ENCODE assay signal across 19 cellular contexts in genomic region chr2:381919-382833, GRCh38.
"Had no signal": no experiment of that assay in that cellular context is flagged by ENCODE, and none has a peak within 500 bp of the region (broad histone marks: within the 10 kb centered on the region; RNA-seq: fewer than 3 reads in every experiment).

No MANE protein-coding gene starts in this region.

- H3K36me3 Mint-ChIP-seq: stimulated activated effector memory CD8-positive, alpha-beta T cell treated with anti-CD3 and anti-CD28 coated beads, Interleukin-12 subunit alpha, Interleukin-12 subunit beta, amount 100 ng/mL, for 72 hours had no signal

- H3K4me3 ChIP-seq: esophagus squamous epithelium, ovary, right lobe of liver, suprapubic skin, thyroid gland, upper lobe of left lung, uterus had no signal

- H3K27ac ChIP-seq: epithelial cell of prostate, esophagus squamous epithelium, foreskin keratinocyte, ovary, right lobe of liver, suprapubic skin, thyroid gland, upper lobe of left lung, uterus had no signal

- H3K27me3 ChIP-seq: foreskin keratinocyte, ovary, right lobe of liver, suprapubic skin, thyroid gland, upper lobe of left lung, uterus had no signal

- H3K4me3 Mint-ChIP-seq: memory B cell; mesothelial cell of epicardium; natural killer cell treated with Interleukin-12 subunit alpha and Interleukin-12 subunit beta and Interleukin-15 and Interleukin-18, amount 100 ng/mL, for 72 hours; stimulated activated effector memory CD8-positive, alpha-beta T cell treated with anti-CD3 and anti-CD28 coated beads, Interleukin-12 subunit alpha, Interleukin-12 subunit beta, amount 100 ng/mL, for 72 hours had no signal

- H3K27ac Mint-ChIP-seq: memory B cell; mesothelial cell of epicardium; natural killer cell treated with Interleukin-12 subunit alpha and Interleukin-12 subunit beta and Interleukin-15 and Interleukin-18, amount 100 ng/mL, for 72 hours; stimulated activated effector memory CD8-positive, alpha-beta T cell treated with anti-CD3 and anti-CD28 coated beads, Interleukin-12 subunit alpha, Interleukin-12 subunit beta, amount 100 ng/mL, for 72 hours had no signal

- H3K4me1 Mint-ChIP-seq: memory B cell; stimulated activated effector memory CD8-positive, alpha-beta T cell treated with anti-CD3 and anti-CD28 coated beads, Interleukin-12 subunit alpha, Interleukin-12 subunit beta, amount 100 ng/mL, for 72 hours had no signal

- DNase-seq: effector memory CD4-positive, alpha-beta T cell; esophagus squamous epithelium; foreskin keratinocyte; kidney glomerular epithelial cell; ovary; right lobe of liver; stimulated activated CD4-positive, alpha-beta T cell treated with anti-CD3 and anti-CD28 coated beads, Interleukin-4, amount 100 ng/mL, for 1 hour; stimulated activated CD8-positive, alpha-beta memory T cell treated with anti-CD3 and anti-CD28 coated beads, Interleukin-4, amount 100 ng/mL, for 48 hours; stimulated activated naive CD8-positive, alpha-beta T cell treated with anti-CD3 and anti-CD28 coated beads, Interleukin-15, Interleukin-2, amounts not matched to agents 100 U/mL and 50 U/mL, for 24 hours; thyroid gland; upper lobe of left lung; uterus had no signal

- ATAC-seq: foreskin keratinocyte; left lobe of liver; natural killer cell treated with Interleukin-12 subunit alpha and Interleukin-12 subunit beta and Interleukin-15 and Interleukin-18, amount 100 ng/mL, for 72 hours; stimulated activated effector memory CD8-positive, alpha-beta T cell treated with anti-CD3 and anti-CD28 coated beads, Interleukin-12 subunit alpha, Interleukin-12 subunit beta, amount 100 ng/mL, for 72 hours; stimulated activated naive CD8-positive, alpha-beta T cell treated with anti-CD3 and anti-CD28 coated beads, Interleukin-15, Interleukin-2, amounts not matched to agents 100 U/mL and 50 U/mL, for 24 hours had no signal

- H3K36me3 ChIP-seq: esophagus squamous epithelium, ovary, right lobe of liver, suprapubic skin, thyroid gland, upper lobe of left lung, uterus had no signal

- H3K9me3 ChIP-seq: right lobe of liver, suprapubic skin, thyroid gland, upper lobe of left lung, uterus had no signal

- H3K4me1 ChIP-seq: foreskin keratinocyte, right lobe of liver, suprapubic skin, thyroid gland, upper lobe of left lung, uterus had no signal
